ENCODE assay signal across 37 cellular contexts in genomic region chr4:40521957-40522356, GRCh38.
"Had no signal": no experiment of that assay in that cellular context is flagged by ENCODE, and none has a peak within 500 bp of the region (broad histone marks: within the 10 kb centered on the region; RNA-seq: fewer than 3 reads in every experiment).

No MANE protein-coding gene starts in this region.

- ATAC-seq: activated CD4-positive, alpha-beta T cell treated with anti-CD3 and anti-CD28 coated beads for 36 hours; activated CD4-positive, CD25-positive, alpha-beta regulatory T cell treated with anti-CD3 and anti-CD28 coated beads, Interleukin-2, amount 50 U/mL, for 24 hours; activated CD8-positive, alpha-beta memory T cell treated with anti-CD3 and anti-CD28 coated beads, Interleukin-2, amount 10 ng/mL, durations not matched to agents 7 days and 5 days; activated CD8-positive, alpha-beta T cell treated with anti-CD3 and anti-CD28 coated beads, Interleukin-2, amount 10 ng/mL, durations not matched to agents 7 days and 5 days; activated naive CD8-positive, alpha-beta T cell treated with anti-CD3 and anti-CD28 coated beads, Interleukin-2, amount 50 U/mL, for 24 hours; body of pancreas; effector memory CD8-positive, alpha-beta T cell; foreskin keratinocyte; gastrocnemius medialis; heart left ventricle; T-helper 17 cell had no signal

- H3K9me3 ChIP-seq: adrenal gland, body of pancreas, esophagus muscularis mucosa, gastrocnemius medialis, heart left ventricle had no signal

- H3K9me3 Mint-ChIP-seq: activated B cell treated with CpG ODN at 0.5 μM for 24 hours; activated CD4-positive, alpha-beta memory T cell treated with anti-CD3 and anti-CD28 coated beads for 36 hours; activated naive CD4-positive, alpha-beta T cell treated with anti-CD3 and anti-CD28 coated beads for 36 hours; activated naive CD4-positive, alpha-beta T cell treated with anti-CD3 and anti-CD28 coated beads, Interleukin-2, amount 50 U/mL, for 24 hours; activated naive CD8-positive, alpha-beta T cell treated with anti-CD3 and anti-CD28 coated beads for 36 hours; activated naive CD8-positive, alpha-beta T cell treated with anti-CD3 and anti-CD28 coated beads, Interleukin-2, amount 50 U/mL, for 24 hours; activated T-helper 2 cell treated with anti-CD3 and anti-CD28 coated beads, Interferon-gamma antibody, Interleukin-2, Interleukin-4, amounts not matched to agents 10 μg/mL and 5 μg/mL and 100 μg/mL, durations not matched to agents 14 hours and 24 hours and 36 hours; effector memory CD8-positive, alpha-beta T cell; T-helper 2 cell treated with Interferon-gamma antibody and Interleukin-4, amounts not matched to agents 5 μg/mL and 100 μg/mL, for 36 hours had no signal

- H3K27me3 ChIP-seq: adrenal gland, body of pancreas, esophagus muscularis mucosa, foreskin keratinocyte, gastrocnemius medialis, heart left ventricle had no signal

- H3K27ac Mint-ChIP-seq: activated B cell treated with CpG ODN at 0.5 μM for 24 hours; activated CD4-positive, alpha-beta memory T cell treated with anti-CD3 and anti-CD28 coated beads for 36 hours; activated CD4-positive, alpha-beta T cell treated with anti-CD3 and anti-CD28 coated beads for 36 hours; activated CD4-positive, alpha-beta T cell treated with anti-CD3 and anti-CD28 coated beads, Interleukin-2, amount 10 ng/mL, durations not matched to agents 24 days and 14 days; activated CD8-positive, alpha-beta memory T cell treated with anti-CD3 and anti-CD28 coated beads, Interleukin-2, amount 10 ng/mL, durations not matched to agents 7 days and 5 days; activated CD8-positive, alpha-beta T cell treated with anti-CD3 and anti-CD28 coated beads, Interleukin-2, amount 10 ng/mL, durations not matched to agents 7 days and 5 days; activated naive CD4-positive, alpha-beta T cell treated with anti-CD3 and anti-CD28 coated beads for 36 hours; activated naive CD4-positive, alpha-beta T cell treated with anti-CD3 and anti-CD28 coated beads, Interleukin-2, amount 50 U/mL, for 24 hours; activated naive CD8-positive, alpha-beta T cell treated with anti-CD3 and anti-CD28 coated beads for 36 hours; activated naive CD8-positive, alpha-beta T cell treated with anti-CD3 and anti-CD28 coated beads, Interleukin-2, amount 50 U/mL, for 24 hours; activated T-helper 1 cell treated with anti-CD3 and anti-CD28 coated beads, Interleukin-12 subunit alpha, Interleukin-12 subunit beta, Interleukin-2, Interleukin-4 antibody, amounts not matched to agents 30 ng/mL and 10 ng/mL and 1 ng/mL, durations not matched to agents 14 hours and 24 hours and 36 hours; activated T-helper 2 cell treated with anti-CD3 and anti-CD28 coated beads, Interferon-gamma antibody, Interleukin-2, Interleukin-4, amounts not matched to agents 10 μg/mL and 5 μg/mL and 100 μg/mL, durations not matched to agents 14 hours and 24 hours and 36 hours; effector memory CD8-positive, alpha-beta T cell; T-helper 17 cell; T-helper 2 cell treated with Interferon-gamma antibody and Interleukin-4, amounts not matched to agents 5 μg/mL and 100 μg/mL, for 36 hours had no signal

- H3K4me1 Mint-ChIP-seq: activated CD4-positive, alpha-beta T cell treated with anti-CD3 and anti-CD28 coated beads for 36 hours; activated CD8-positive, alpha-beta memory T cell treated with anti-CD3 and anti-CD28 coated beads, Interleukin-2, amount 10 ng/mL, durations not matched to agents 7 days and 5 days; activated naive CD4-positive, alpha-beta T cell treated with anti-CD3 and anti-CD28 coated beads, Interleukin-2, amount 50 U/mL, for 24 hours; activated naive CD8-positive, alpha-beta T cell treated with anti-CD3 and anti-CD28 coated beads for 36 hours; activated naive CD8-positive, alpha-beta T cell treated with anti-CD3 and anti-CD28 coated beads, Interleukin-2, amount 50 U/mL, for 24 hours had no signal

- H3K4me3 Mint-ChIP-seq: activated B cell treated with CpG ODN at 0.5 μM for 24 hours; activated CD4-positive, alpha-beta memory T cell treated with anti-CD3 and anti-CD28 coated beads for 36 hours; activated CD4-positive, alpha-beta T cell treated with anti-CD3 and anti-CD28 coated beads for 36 hours; activated CD4-positive, alpha-beta T cell treated with anti-CD3 and anti-CD28 coated beads, Interleukin-2, amount 10 ng/mL, durations not matched to agents 24 days and 14 days; activated CD8-positive, alpha-beta memory T cell treated with anti-CD3 and anti-CD28 coated beads, Interleukin-2, amount 10 ng/mL, durations not matched to agents 7 days and 5 days; activated CD8-positive, alpha-beta T cell treated with anti-CD3 and anti-CD28 coated beads, Interleukin-2, amount 10 ng/mL, durations not matched to agents 7 days and 5 days; activated naive CD4-positive, alpha-beta T cell treated with anti-CD3 and anti-CD28 coated beads for 36 hours; activated naive CD4-positive, alpha-beta T cell treated with anti-CD3 and anti-CD28 coated beads, Interleukin-2, amount 50 U/mL, for 24 hours; activated naive CD8-positive, alpha-beta T cell treated with anti-CD3 and anti-CD28 coated beads for 36 hours; activated naive CD8-positive, alpha-beta T cell treated with anti-CD3 and anti-CD28 coated beads, Interleukin-2, amount 50 U/mL, for 24 hours; activated T-helper 1 cell treated with anti-CD3 and anti-CD28 coated beads, Interleukin-12 subunit alpha, Interleukin-12 subunit beta, Interleukin-2, Interleukin-4 antibody, amounts not matched to agents 30 ng/mL and 10 ng/mL and 1 ng/mL, durations not matched to agents 14 hours and 24 hours and 36 hours; effector memory CD8-positive, alpha-beta T cell; T-helper 17 cell; T-helper 2 cell treated with Interferon-gamma antibody and Interleukin-4, amounts not matched to agents 5 μg/mL and 100 μg/mL, for 36 hours had no signal

- H3K27me3 Mint-ChIP-seq: activated B cell treated with CpG ODN at 0.5 μM for 24 hours; activated CD4-positive, alpha-beta memory T cell treated with anti-CD3 and anti-CD28 coated beads for 36 hours; activated CD4-positive, alpha-beta T cell treated with anti-CD3 and anti-CD28 coated beads for 36 hours; activated CD4-positive, alpha-beta T cell treated with anti-CD3 and anti-CD28 coated beads, Interleukin-2, amount 10 ng/mL, durations not matched to agents 24 days and 14 days; activated CD8-positive, alpha-beta memory T cell treated with anti-CD3 and anti-CD28 coated beads, Interleukin-2, amount 10 ng/mL, durations not matched to agents 7 days and 5 days; activated naive CD4-positive, alpha-beta T cell treated with anti-CD3 and anti-CD28 coated beads, Interleukin-2, amount 50 U/mL, for 24 hours; activated naive CD8-positive, alpha-beta T cell treated with anti-CD3 and anti-CD28 coated beads for 36 hours; activated naive CD8-positive, alpha-beta T cell treated with anti-CD3 and anti-CD28 coated beads, Interleukin-2, amount 50 U/mL, for 24 hours had no signal

- FAIRE-seq: colon had no signal

- DNase-seq: activated B cell treated with CpG ODN at 0.5 μM for 24 hours; activated CD4-positive, alpha-beta memory T cell treated with anti-CD3 and anti-CD28 coated beads for 36 hours; activated CD4-positive, alpha-beta T cell treated with anti-CD3 and anti-CD28 coated beads for 36 hours; activated CD4-positive, alpha-beta T cell treated with anti-CD3 and anti-CD28 coated beads, Interleukin-2, amount 10 ng/mL, durations not matched to agents 24 days and 14 days; activated CD8-positive, alpha-beta memory T cell treated with anti-CD3 and anti-CD28 coated beads, Interleukin-2, amount 10 ng/mL, durations not matched to agents 7 days and 5 days; activated CD8-positive, alpha-beta memory T cell treated with anti-CD3 and anti-CD28 coated beads, Interleukin-2, amount 50 U/mL, for 4 hours; activated CD8-positive, alpha-beta T cell treated with anti-CD3 and anti-CD28 coated beads, Interleukin-2, amount 10 ng/mL, durations not matched to agents 7 days and 5 days; activated effector memory CD4-positive, alpha-beta T cell treated with anti-CD3 and anti-CD28 coated beads, Interleukin-2, amount 50 U/mL, for 16 hours; activated naive CD4-positive, alpha-beta T cell treated with anti-CD3 and anti-CD28 coated beads for 36 hours; activated naive CD8-positive, alpha-beta T cell treated with anti-CD3 and anti-CD28 coated beads for 36 hours; activated naive CD8-positive, alpha-beta T cell treated with anti-CD3 and anti-CD28 coated beads, Interleukin-2, amount 50 U/mL, for 24 hours; activated T-cell treated with anti-CD3 and anti-CD28 coated beads, Interleukin-2, amount 50 U/mL, for 1 hour; activated T-cell treated with anti-CD3 and anti-CD28 coated beads, Interleukin-2, amount 50 U/mL, for 48 hours; adrenal gland; amygdala; aorta; body of pancreas; caudate nucleus; cortex of kidney; dermis blood vessel endothelial cell; effector CD4-positive, alpha-beta T cell; effector memory CD8-positive, alpha-beta T cell; erythroblast; foreskin keratinocyte; gastrocnemius medialis; glutamatergic neuron; heart left ventricle; T-helper 17 cell; T1000; WERI-Rb-1 had no signal

- H3K4me3 ChIP-seq: adrenal gland, body of pancreas, esophagus muscularis mucosa, gastrocnemius medialis, heart left ventricle had no signal

- H3K27ac ChIP-seq: body of pancreas, esophagus muscularis mucosa, foreskin keratinocyte, gastrocnemius medialis, heart left ventricle, WERI-Rb-1 had no signal

- H3K36me3 ChIP-seq: adrenal gland, esophagus muscularis mucosa, gastrocnemius medialis, heart left ventricle, WERI-Rb-1 had no signal

- H3K36me3 Mint-ChIP-seq: activated CD4-positive, alpha-beta memory T cell treated with anti-CD3 and anti-CD28 coated beads for 36 hours; activated CD8-positive, alpha-beta memory T cell treated with anti-CD3 and anti-CD28 coated beads, Interleukin-2, amount 10 ng/mL, durations not matched to agents 7 days and 5 days; activated naive CD4-positive, alpha-beta T cell treated with anti-CD3 and anti-CD28 coated beads, Interleukin-2, amount 50 U/mL, for 24 hours; activated naive CD8-positive, alpha-beta T cell treated with anti-CD3 and anti-CD28 coated beads for 36 hours had no signal
